ENCODE assay signal across 10 cellular contexts in genomic region chr14:102568115-102568614, GRCh38. TPM values are rescaled to one million over a fixed set of nuclear protein-coding genes. Genes with fewer than 3 reads are reported as not detected.
DNase-seq lines count a peak whose midpoint lies in the region; ATAC-seq, FAIRE-seq and TF ChIP-seq lines count a peak whose summit lies in the region.
"Had no signal": no experiment of that assay in that cellular context is flagged by ENCODE, and none has a peak within 500 bp of the region (broad histone marks: within the 10 kb centered on the region; RNA-seq: fewer than 3 reads in every experiment).

No MANE protein-coding gene starts in this region.

- BruUV-seq in HCT116 (replicated peaks; lab: Mats Ljungman, UMichigan): TSS peak; percentile 59

- no peaks in the 10 kb centered on the region for H3K79me1 ChIP-seq in H1 (ENCODE audit: low read depth, low read length)

- no peaks in the 10 kb centered on the region for H3K9me2 ChIP-seq in HCT116 (ENCODE audit: insufficient read depth)

- FAIRE-seq in H1 (lab: Jason Lieb, UNC): no peak

- H2AFZ ChIP-seq in HCT116 (ENCODE audit: low read depth, low read length, poor library complexity, severe bottlenecking) (no peak overlapping the region), H1 (ENCODE audit: low read length) (peak overlapping the region; percentile 70)

- TF ChIP-seq POLR2A in HCT116 (IDR thresholded peaks at IDR 0.05; ENCODE audit: borderline replicate concordance, extremely low read depth, insufficient read depth, insufficient read length): peak; percentile 26
- no peak for TF ChIP-seq POLR2A in H1 (IDR thresholded peaks at IDR 0.05; ENCODE audit: control extremely low read depth in 1 of 2, low read depth in 2 of 2, low read length in 2 of 2)

- no peak overlapping the region for H3K4ac ChIP-seq in H1 (replicated peaks; ENCODE audit: insufficient read length, low read depth, low read length)

- H3K4me3 Mint-ChIP-seq in WTC11: peak overlapping the region; percentile 39; the same call in 1 of the 2 replicates

- H3K9me3 Mint-ChIP-seq in WTC11: peaks cover 13% of the 10 kb centered on the region

- no peak overlapping the region for H3K23ac ChIP-seq in H1 (ENCODE audit: insufficient read length)

- intact Hi-C loops in HCT116 (cut with micrococcal nuclease): no loop called here

- DNase-seq in HCT116 (ENCODE audit: low read depth, low spot score): peak; percentile 73
- peak; percentile 66 for DNase-seq in WTC11 (ENCODE audit: low spot score)
- no peak for DNase-seq in H1 (ENCODE audit: low read depth in 1 of 2, low spot score in 2 of 2)
- DNase-seq in stimulated activated CD4-positive, alpha-beta T cell treated with anti-CD3 and anti-CD28 coated beads, Interleukin-2, amount 100 ng/mL, for 24 hours: peak; percentile 42 to 62
- no peak for DNase-seq in MV-4-11 (lab: John Stamatoyannopoulos, UW)
- DNase-seq in mesenteric fat pad (ENCODE audit: low spot score): no peak

- no peak overlapping the region; the same call in 1 of the 2 replicates for H2BK5ac ChIP-seq in H1 (ENCODE audit: low read depth, low read length)

- no peaks in the 10 kb centered on the region for H3K23me2 ChIP-seq in H1 (ENCODE audit: low read depth, low read length)

- peak overlapping the region; percentile 33; the same call in 1 of the 2 replicates for H3K9ac ChIP-seq in HCT116 (ENCODE audit: low read length)
- no peak overlapping the region for H3K9ac ChIP-seq in H1 (replicated peaks in 1 of 4; ENCODE audit: extremely low read depth in 1 of 4, low read depth in 3 of 4, low read length in 3 of 4)

- H3K36me3 Mint-ChIP-seq in WTC11: peaks cover 8% of the 10 kb centered on the region

- no peak overlapping the region for H3K56ac ChIP-seq in H1 (replicated peaks; ENCODE audit: insufficient read length, low read depth, low read length)

- peak overlapping the region; percentile 27 to 41 for H3K4me3 ChIP-seq in HCT116 (replicated peaks in 1 of 2; ENCODE audit: low read depth in 1 of 2, low read length in 2 of 2)
- no peak overlapping the region; a peak in 1 of 8 replicates for H3K4me3 ChIP-seq in H1 (ENCODE audit: extremely low read depth in 1 of 4, insufficient read depth in 2 of 4, low read depth in 3 of 4, low read length in 4 of 4)
- H3K4me3 ChIP-seq: heart left ventricle, upper lobe of left lung had no signal

- no peak overlapping the region for H4K91ac ChIP-seq in H1 (replicated peaks; ENCODE audit: insufficient read length, low read length)

- H3K27ac ChIP-seq in HCT116 (ENCODE audit: low read depth, low read length) (peak overlapping the region; percentile 67), H1 (ENCODE audit: low read depth, low read length) (no peak overlapping the region)
- H3K27ac ChIP-seq: heart left ventricle had no signal

- ATAC-seq in HCT116: peak; percentile 98
- peak; percentile 96 for ATAC-seq in WTC11
- no peak for ATAC-seq in HG03025 (IDR thresholded peaks at IDR 0.05; ENCODE audit: low FRiP score, unreplicated experiment)
- no peak for ATAC-seq in GM19455 (IDR thresholded peaks at IDR 0.05; ENCODE audit: unreplicated experiment)
- ATAC-seq: heart left ventricle had no signal

- 59% methylated on average over 7 of the region's 7 CpGs; no CpG with 5 or more reads in 1 of the 2 experiments for WGBS in H1 (ENCODE audit: extremely low coverage in 1 of 2, insufficient coverage in 1 of 2, insufficient read length in 1 of 2, insufficient replicate concordance in 2 of 2, low coverage in 1 of 2, low lambda C conversion rate in 2 of 2, missing lambda C conversion rate in 1 of 2), 2 experiments

- peaks cover 26% of the 10 kb centered on the region for H3K4me1 Mint-ChIP-seq in WTC11

- no peak overlapping the region for H2BK120ac ChIP-seq in H1 (replicated peaks; ENCODE audit: low read depth, low read length)

- 0 out of 2 replicates have a peak overlapping the region, but pooled peaks have one; percentile 18 for H2BK15ac ChIP-seq in H1 (ENCODE audit: low read length)

- no peak overlapping the region for H2AK5ac ChIP-seq in H1 (ENCODE audit: low read depth, low read length)

- CTCF ChIA-PET in HCT116 (lab: Charles Lee) (no interaction called here), WTC11 (lab: Charles Lee) (no interaction called here), H1 (lab: Charles Lee; ENCODE audit: partially characterized antibody) (interaction anchor here (0.6 to 1.5 kb wide), 2 partner anchors 12 to 26 kb away, joined by 3 to 4 read pairs; no protein-coding TSS in a partner anchor)

- H4K20me1 ChIP-seq in HCT116 (ENCODE audit: insufficient read depth) (no peaks in the 10 kb centered on the region), H1 (replicated peaks in 1 of 2; ENCODE audit: control insufficient read depth in 1 of 2, insufficient read depth in 2 of 2, low read length in 2 of 2) (no peaks in the 10 kb centered on the region)

- H3K27ac Mint-ChIP-seq in WTC11: peak overlapping the region; percentile 91

- H3K79me2 ChIP-seq in HCT116 (ENCODE audit: insufficient read depth, low read length): no peaks in the 10 kb centered on the region
- no peaks in the 10 kb centered on the region for H3K79me2 ChIP-seq in H1 (ENCODE audit: control insufficient read depth in 1 of 2, insufficient read depth in 2 of 2, low read length in 2 of 2)

- peak overlapping the region; percentile 72; the same call in 1 of the 2 replicates for H2BK20ac ChIP-seq in H1 (ENCODE audit: low read length)

- H3K27me3 ChIP-seq in HCT116 (ENCODE audit: insufficient read depth, low read length) (no peaks in the 10 kb centered on the region), H1 (replicated peaks in 1 of 4; ENCODE audit: control insufficient read depth in 3 of 4, extremely low read depth in 1 of 4, insufficient read depth in 3 of 4, low read length in 3 of 4) (no peaks in the 10 kb centered on the region)
- H3K27me3 ChIP-seq: heart left ventricle, upper lobe of left lung had no signal

- H3K36me3 ChIP-seq in HCT116 (ENCODE audit: control insufficient read depth in 1 of 2, insufficient read depth in 2 of 2, low read length in 2 of 2): no peaks in the 10 kb centered on the region
- no peaks in the 10 kb centered on the region for H3K36me3 ChIP-seq in H1 (ENCODE audit: control insufficient read depth in 2 of 4, insufficient read depth in 4 of 4, low read length in 3 of 4)
- H3K36me3 ChIP-seq: heart left ventricle, upper lobe of left lung had no signal

- peak overlapping the region; percentile 73 for H3K4me2 ChIP-seq in HCT116 (ENCODE audit: low read length)
- peak overlapping the region; percentile 34 to 60; a peak in 3 of 4 replicates for H3K4me2 ChIP-seq in H1 (ENCODE audit: insufficient read depth in 1 of 2, low read depth in 2 of 2, low read length in 2 of 2)

- peaks cover 16 to 18% of the 10 kb centered on the region in 2 experiments for H3K4me1 ChIP-seq in HCT116 (ENCODE audit: control insufficient read depth in 1 of 2, insufficient read depth in 2 of 2, low read length in 2 of 2)
- H3K4me1 ChIP-seq in H1 (replicated peaks in 1 of 4; ENCODE audit: control insufficient read depth in 3 of 4, insufficient read depth in 4 of 4, low read length in 3 of 4): peaks cover 0 to 5% (median 4%) of the 10 kb centered on the region in 4 experiments; a peak in 5 of 7 replicates

- peaks cover 6% of the 10 kb centered on the region; the same call in 1 of the 2 replicates for H3K27me3 Mint-ChIP-seq in WTC11 (ENCODE audit: low read depth)

- peak; percentile 18; the same call in 1 of the 2 replicates for TF ChIP-seq RAD21 in HCT116 (IDR thresholded peaks at IDR 0.05; ENCODE audit: low read depth)
- no peak for TF ChIP-seq RAD21 in H1 (IDR thresholded peaks at IDR 0.05 in 1 of 2, conservative IDR thresholded peaks at IDR 0.05 in 1 of 2; ENCODE audit: low read depth in 2 of 2, low read length in 2 of 2)

- RAD21 ChIA-PET in HCT116 (lab: Charles Lee; ENCODE audit: low non-redundant PET in 1 of 2, low total read pairs in 2 of 2, uncharacterized antibody in 2 of 2, unreplicated experiment in 2 of 2): no interaction called here

- no peaks in the 10 kb centered on the region for H3K9me3 ChIP-seq in HCT116 (ENCODE audit: control insufficient read depth in 1 of 2, insufficient read depth in 1 of 2, low read depth in 1 of 2, low read length in 2 of 2)
- H3K9me3 ChIP-seq in H1 (ENCODE audit: insufficient read depth in 2 of 2, low read depth in 1 of 2, low read length in 1 of 2): no peaks in the 10 kb centered on the region; a peak in 1 of 4 replicates
- H3K9me3 ChIP-seq: upper lobe of left lung had no signal

- TF ChIP-seq CTCF in HCT116 (IDR thresholded peaks at IDR 0.05 in 2 of 3, conservative IDR thresholded peaks at IDR 0.05 in 1 of 3; ENCODE audit: borderline replicate concordance in 1 of 3, insufficient read depth in 1 of 3, low read depth in 2 of 3, low read length in 2 of 3): no peak
- TF ChIP-seq CTCF in WTC11 (IDR thresholded peaks at IDR 0.05): no peak
- no peak for TF ChIP-seq CTCF in H1 (IDR thresholded peaks at IDR 0.05; ENCODE audit: control extremely low read depth in 1 of 3, insufficient read depth in 1 of 3, low read depth in 1 of 3, low read length in 3 of 3)

- H2BK12ac ChIP-seq in H1 (ENCODE audit: low read depth, low read length): no peak overlapping the region

- H4K5ac ChIP-seq in H1 (ENCODE audit: insufficient read length, low read depth, low read length): no peak overlapping the region

- H4K8ac ChIP-seq in H1 (ENCODE audit: extremely low read depth, insufficient read depth, low read length): no peak overlapping the region

- peak overlapping the region; percentile 87 for H3K18ac ChIP-seq in H1 (ENCODE audit: extremely low read depth, low read length)

- no peak for TF ChIP-seq EP300 in H1 (IDR thresholded peaks at IDR 0.05; ENCODE audit: borderline replicate concordance in 1 of 2, low read depth in 2 of 2, low read length in 2 of 2)

- POLR2A ChIA-PET in HCT116 (lab: Charles Lee) (no interaction called here), WTC11 (lab: Charles Lee) (interaction anchor here (0.6 kb wide), 1 partner anchor 43 kb away, joined by 3 read pairs; no protein-coding TSS in a partner anchor), H1 (lab: Charles Lee; ENCODE audit: partially characterized antibody) (interaction anchor here (0.9 to 1.7 kb wide), 3 partner anchors 11 to 23 kb away, joined by 3 to 4 read pairs (median 4); no protein-coding TSS in a partner anchor)

- no peak overlapping the region for H3K14ac ChIP-seq in H1 (ENCODE audit: insufficient read length)

RNA-seq across cellular contexts. Expression of gene RCOR1, which starts 24.3 kb away (rescaled TPM):
- total RNA-seq in HCT116 (2021; ENCODE audit: unreplicated experiment): 30.7 TPM
- polyA plus RNA-seq in HCT116 (2012): 13.6 and 15.0 TPM in 2 replicates
- total RNA-seq in WTC11 (2021): 25.1 to 25.4 TPM (median 25.4 TPM) in 3 replicates
- 23.1 and 26.3 TPM in 2 replicates for total RNA-seq in H1 (2021; fragmentation: NEBNext Ultra II Directional; extraction: Animal tissue kit (Norgen Biotek cat#: 25700))
- 8.6 and 12.3 TPM in 2 replicates for polyA plus RNA-seq in H1 (2011; rRNA removed)
- 9.7 TPM for polyA plus RNA-seq in H1 (2011; cell fraction: cytosol; rRNA removed)
- polyA plus RNA-seq in H1 (2011; cell fraction: nucleus; rRNA removed): 8.9 TPM
- 10.0 to 14.7 TPM (median 12.8 TPM) in 4 replicates for polyA plus RNA-seq in H1 (2012, experiment 1 of 2)
- polyA plus RNA-seq in H1 (2012, experiment 2 of 2): 2.3 TPM
- polyA plus RNA-seq in H1 (2013, experiment 1 of 2): 11.1 TPM
- polyA plus RNA-seq in H1 (2013, experiment 2 of 2): 11.7 TPM
- 18.2 and 19.2 TPM in 2 replicates for polyA minus RNA-seq in H1 (2011; rRNA and poly(A)+ RNA removed)
- 14.6 TPM for polyA minus RNA-seq in H1 (2011; cell fraction: cytosol; rRNA and poly(A)+ RNA removed)
- 19.4 TPM for polyA minus RNA-seq in H1 (2011; cell fraction: nucleus; rRNA and poly(A)+ RNA removed)
- total RNA-seq in mesenteric fat pad: 21.9 TPM

RNA-seq across cellular contexts. Expression of gene ANKRD9, which starts 58.6 kb away (rescaled TPM):
- total RNA-seq in HCT116 (2021; ENCODE audit: unreplicated experiment) (29.0 TPM), WTC11 (2021) (55.6 to 63.8 TPM (median 56.6 TPM) in 3 replicates), mesenteric fat pad (26.0 TPM)
- polyA plus RNA-seq in HCT116 (2012): 27.6 and 33.8 TPM in 2 replicates
- 35.0 and 37.0 TPM in 2 replicates for total RNA-seq in H1 (2021; fragmentation: NEBNext Ultra II Directional; extraction: Animal tissue kit (Norgen Biotek cat#: 25700))
- 41.8 and 47.5 TPM in 2 replicates for polyA plus RNA-seq in H1 (2011; rRNA removed)
- polyA plus RNA-seq in H1 (2011; cell fraction: cytosol; rRNA removed): 59.7 TPM
- polyA plus RNA-seq in H1 (2011; cell fraction: nucleus; rRNA removed): 105 TPM
- 16.8 to 27.7 TPM (median 25.7 TPM) in 4 replicates for polyA plus RNA-seq in H1 (2012, experiment 1 of 2)
- 11.8 TPM for polyA plus RNA-seq in H1 (2012, experiment 2 of 2)
- 20.3 TPM for polyA plus RNA-seq in H1 (2013, experiment 1 of 2)
- polyA plus RNA-seq in H1 (2013, experiment 2 of 2): 18.9 TPM
- polyA minus RNA-seq in H1 (2011; rRNA and poly(A)+ RNA removed): 7.0 and 8.6 TPM in 2 replicates
- polyA minus RNA-seq in H1 (2011; cell fraction: cytosol; rRNA and poly(A)+ RNA removed): 22.1 TPM
- 26.5 TPM for polyA minus RNA-seq in H1 (2011; cell fraction: nucleus; rRNA and poly(A)+ RNA removed)

Comparison
In these comparisons a context has a peak if more than half of its experiments do, and no peak if none do; other contexts are left out.
1. ATAC-seq: peak in HCT116 (single experiment) and WTC11 (single experiment); none in HG03025 (single experiment) and GM19455 (single experiment).
2. DNase-seq: peak in HCT116 (single experiment), WTC11 (single experiment) and stimulated activated CD4-positive, alpha-beta T cell treated with anti-CD3 and anti-CD28 coated beads, Interleukin-2, amount 100 ng/mL, for 24 hours (2 of 2); none in H1 (0 of 2), MV-4-11 (single experiment) and mesenteric fat pad (single experiment).
3. H3K4me3 ChIP-seq: peak in HCT116 (2 of 2); none in H1 (0 of 4).